1 cellular context compared by ENCODE assay signal in genomic region chr21:43106965-43107793, GRCh38.
TF ChIP-seq lines count a peak whose summit lies in the region.
"Not testable (repeated sequence)": the region's sequence is repeated elsewhere in the genome, so short reads cannot be mapped to it uniquely, and the experiment has no call there.

Gene U2AF1 (minus strand): TSS chr21:43107570. CDS start chr21:43107494, 76 bp downstream.

TF ChIP-seq in HepG2, 621 proteins besides CTCF, POLR2A, EP300 and RAD21 (continued from another document):
- peak; percentile 9; the same call in 1 of the 2 replicates for TF ChIP-seq ZNF687 (CRISPR knock-in tag; IDR thresholded peaks at IDR 0.05)
- peak; percentile 54; the same call in 1 of the 2 replicates for TF ChIP-seq GABPB1 (CRISPR knock-in tag; IDR thresholded peaks at IDR 0.05)
- peak; percentile 50; the same call in 1 of the 2 replicates for TF ChIP-seq HOXA3 (CRISPR knock-in tag; IDR thresholded peaks at IDR 0.05)
- peak; percentile 36; the same call in 1 of the 2 replicates for TF ChIP-seq ZNF777 (CRISPR knock-in tag; IDR thresholded peaks at IDR 0.05)
- TF ChIP-seq THAP11 (CRISPR knock-in tag; IDR thresholded peaks at IDR 0.05): peak; percentile 60
- TF ChIP-seq PHF8 (CRISPR knock-in tag; IDR thresholded peaks at IDR 0.05): peak; percentile 29; the same call in 1 of the 2 replicates
- TF ChIP-seq GMEB2 (CRISPR knock-in tag; IDR thresholded peaks at IDR 0.05; ENCODE audit: low read depth): peak; percentile 70; the same call in 1 of the 2 replicates
- peak; percentile 29; the same call in 1 of the 2 replicates for TF ChIP-seq ZFY (CRISPR knock-in tag; IDR thresholded peaks at IDR 0.05)
- TF ChIP-seq CREB1 (IDR thresholded peaks at IDR 0.05): not testable (repeated sequence)
- peak; percentile 52; the same call in 1 of the 2 replicates for TF ChIP-seq CREB1 (CRISPR knock-in tag; IDR thresholded peaks at IDR 0.05)
- TF ChIP-seq NFYC (CRISPR knock-in tag; IDR thresholded peaks at IDR 0.05): peak; percentile 29; the same call in 1 of the 2 replicates
